ENCODE assay signal across 19 cellular contexts in genomic region chr2:203400805-203401585, GRCh38.
DNase-seq lines count a peak whose midpoint lies in the region; ATAC-seq and TF ChIP-seq lines count a peak whose summit lies in the region.
"Had no signal": no experiment of that assay in that cellular context is flagged by ENCODE, and none has a peak within 500 bp of the region (broad histone marks: within the 10 kb centered on the region; RNA-seq: fewer than 3 reads in every experiment).

No MANE protein-coding gene starts in this region.

- peak overlapping the region; percentile 70; the same call in 1 of the 2 replicates for H3K27ac ChIP-seq in HCT116 (ENCODE audit: low read depth, low read length)
- H3K27ac ChIP-seq: C4-2B, neutrophil had no signal

- RAD21 ChIA-PET in HCT116 (lab: Charles Lee; ENCODE audit: low non-redundant PET in 1 of 2, low total read pairs in 2 of 2, uncharacterized antibody in 2 of 2, unreplicated experiment in 2 of 2): no interaction called here

- no peaks in the 10 kb centered on the region for H4K20me1 ChIP-seq in HCT116 (ENCODE audit: insufficient read depth)

- H3K27ac Mint-ChIP-seq in T-helper 17 cell: no peak overlapping the region
- peak overlapping the region; percentile 19 for H3K27ac Mint-ChIP-seq in type B pancreatic cell
- no peak overlapping the region for H3K27ac Mint-ChIP-seq in effector memory CD8-positive, alpha-beta T cell
- H3K27ac Mint-ChIP-seq: activated naive CD4-positive, alpha-beta T cell treated with anti-CD3 and anti-CD28 coated beads, Interleukin-2, amount 50 U/mL, for 72 hours had no signal

- no peaks in the 10 kb centered on the region for H3K27me3 ChIP-seq in HCT116 (ENCODE audit: insufficient read depth, low read length)
- H3K27me3 ChIP-seq: brain microvascular endothelial cell, neutrophil had no signal

- CTCF ChIA-PET in HCT116 (lab: Charles Lee): no interaction called here

- TF ChIP-seq CTCF in HCT116 (IDR thresholded peaks at IDR 0.05 in 2 of 3, conservative IDR thresholded peaks at IDR 0.05 in 1 of 3; ENCODE audit: borderline replicate concordance in 1 of 3, insufficient read depth in 1 of 3, low read depth in 2 of 3, low read length in 2 of 3): no peak
- TF ChIP-seq CTCF in foreskin fibroblast (IDR thresholded peaks at IDR 0.05; ENCODE audit: low read depth, low read length): no peak
- no peak for TF ChIP-seq CTCF in type B pancreatic cell (conservative IDR thresholded peaks at IDR 0.05)

- intact Hi-C loops in HCT116 (cut with micrococcal nuclease): no loop called here

- peaks cover 4% of the 10 kb centered on the region; the same call in 1 of the 2 replicates for H3K79me2 ChIP-seq in HCT116 (ENCODE audit: insufficient read depth, low read length)

- no peak overlapping the region for H3K9ac ChIP-seq in HCT116 (ENCODE audit: low read length)

- H3K9me3 ChIP-seq in HCT116 (ENCODE audit: control insufficient read depth in 1 of 2, insufficient read depth in 1 of 2, low read depth in 1 of 2, low read length in 2 of 2) (no peaks in the 10 kb centered on the region; a peak in 1 of 4 replicates), T-helper 17 cell (ENCODE audit: control insufficient read depth, low read length, poor library complexity, severe bottlenecking) (no peaks in the 10 kb centered on the region)
- H3K9me3 ChIP-seq: neutrophil had no signal

- H3K4me2 ChIP-seq in HCT116 (ENCODE audit: low read length): peak overlapping the region; percentile 51

- TF ChIP-seq RAD21 in HCT116 (IDR thresholded peaks at IDR 0.05; ENCODE audit: low read depth): no peak

- ATAC-seq in HCT116 (no peak), T-helper 17 cell (no peak), GM21619 (IDR thresholded peaks at IDR 0.05; ENCODE audit: unreplicated experiment) (no peak)
- no peak for ATAC-seq in effector memory CD8-positive, alpha-beta T cell (replicated peaks)
- ATAC-seq: activated naive CD4-positive, alpha-beta T cell treated with anti-CD3 and anti-CD28 coated beads, Interleukin-2, amount 50 U/mL, for 72 hours; Panc1 had no signal

- TF ChIP-seq POLR2A in HCT116 (IDR thresholded peaks at IDR 0.05; ENCODE audit: borderline replicate concordance, extremely low read depth, insufficient read depth, insufficient read length): no peak

- H3K27me3 Mint-ChIP-seq in T-helper 17 cell (no peaks in the 10 kb centered on the region), type B pancreatic cell (no peaks in the 10 kb centered on the region)
- H3K27me3 Mint-ChIP-seq in effector memory CD8-positive, alpha-beta T cell: no peaks in the 10 kb centered on the region

- H3K4me3 ChIP-seq in HCT116 (replicated peaks in 1 of 2; ENCODE audit: low read depth in 1 of 2, low read length in 2 of 2): no peak overlapping the region
- no peak overlapping the region for H3K4me3 ChIP-seq in foreskin fibroblast (ENCODE audit: low read depth in 1 of 2, low read length in 2 of 2)

- H3K9me2 ChIP-seq in HCT116 (ENCODE audit: insufficient read depth): no peaks in the 10 kb centered on the region

- H3K36me3 Mint-ChIP-seq in T-helper 17 cell (ENCODE audit: low read depth) (no peaks in the 10 kb centered on the region), type B pancreatic cell (peaks cover 36% of the 10 kb centered on the region)
- H3K36me3 Mint-ChIP-seq in effector memory CD8-positive, alpha-beta T cell (ENCODE audit: insufficient read depth): peaks cover 21% of the 10 kb centered on the region

- BruUV-seq in HCT116 (replicated peaks; lab: Mats Ljungman, UMichigan): no TSS peak

- H3K36me3 ChIP-seq in HCT116 (ENCODE audit: control insufficient read depth in 1 of 2, insufficient read depth in 2 of 2, low read length in 2 of 2): peaks cover 0 to 10% of the 10 kb centered on the region in 2 experiments; a peak in 2 of 4 replicates
- H3K36me3 ChIP-seq: neutrophil had no signal

- peaks cover 51 to 67% of the 10 kb centered on the region in 2 experiments for H3K4me1 ChIP-seq in HCT116 (ENCODE audit: control insufficient read depth in 1 of 2, insufficient read depth in 2 of 2, low read length in 2 of 2)

- H3K4me3 Mint-ChIP-seq in T-helper 17 cell: peak overlapping the region; percentile 4
- no peak overlapping the region for H3K4me3 Mint-ChIP-seq in type B pancreatic cell
- no peak overlapping the region for H3K4me3 Mint-ChIP-seq in effector memory CD8-positive, alpha-beta T cell
- H3K4me3 Mint-ChIP-seq: H9 had no signal

- POLR2A ChIA-PET in HCT116 (lab: Charles Lee): no interaction called here

- DNase-seq in HCT116 (ENCODE audit: low read depth, low spot score) (no peak), T-helper 17 cell (no peak), foreskin fibroblast (peak; percentile 30 to 52), type B pancreatic cell (ENCODE audit: extremely low spot score, unreplicated experiment) (no peak), GF-D8 (lab: John Stamatoyannopoulos, UW) (no peak)
- no peak for DNase-seq in effector memory CD8-positive, alpha-beta T cell
- DNase-seq: activated CD4-positive, alpha-beta T cell treated with anti-CD3 and anti-CD28 coated beads, Interleukin-2, amount 50 U/mL, for 1 hour; brain microvascular endothelial cell; DMS153; H9; hypothalamus; NCI-H1417; NCI-H748 treated with DMSO at 0.1 percent for 48 hours; small intestine had no signal

- no peaks in the 10 kb centered on the region for H3K4me1 Mint-ChIP-seq in T-helper 17 cell
- no peaks in the 10 kb centered on the region for H3K4me1 Mint-ChIP-seq in type B pancreatic cell (ENCODE audit: unreplicated experiment)
- H3K4me1 Mint-ChIP-seq in effector memory CD8-positive, alpha-beta T cell (ENCODE audit: low read depth in 2 of 2): peaks cover 0 to 4% of the 10 kb centered on the region in 2 donors

- H3K9me3 Mint-ChIP-seq in type B pancreatic cell: peaks cover 4% of the 10 kb centered on the region
- H3K9me3 Mint-ChIP-seq in effector memory CD8-positive, alpha-beta T cell: no peaks in the 10 kb centered on the region
- H3K9me3 Mint-ChIP-seq: H9 had no signal

- H2AFZ ChIP-seq in HCT116 (ENCODE audit: low read depth, low read length, poor library complexity, severe bottlenecking): no peak overlapping the region

TF ChIP-seq in HCT116, 20 proteins besides CTCF, POLR2A, EP300 and RAD21:
- TF ChIP-seq SP1 (IDR thresholded peaks at IDR 0.05; ENCODE audit: low read depth) (no peak), EZH2phosphoT487 (IDR thresholded peaks at IDR 0.05; ENCODE audit: borderline replicate concordance) (no peak), REST (IDR thresholded peaks at IDR 0.05; ENCODE audit: low read depth) (no peak)

Comparison
In these comparisons a context has a peak if more than half of its experiments do, and no peak if none do; other contexts are left out.
1. DNase-seq: peak in foreskin fibroblast (2 of 2); none in HCT116 (single experiment), T-helper 17 cell (0 of 3), type B pancreatic cell (single experiment), effector memory CD8-positive, alpha-beta T cell (0 of 3) and GF-D8 (single experiment).